ENCODE assay signal across 4 cellular contexts in genomic region chr3:2218826-2219225, GRCh38.
"Had no signal": no experiment of that assay in that cellular context is flagged by ENCODE, and none has a peak within 500 bp of the region (broad histone marks: within the 10 kb centered on the region; RNA-seq: fewer than 3 reads in every experiment).

No MANE protein-coding gene starts in this region.

- DNase-seq: H9, HCEC 1CT, IMR-90 had no signal

- H3K4me3 ChIP-seq: GM23338 had no signal

- H2AFZ ChIP-seq: GM23338 had no signal

- H3K4me1 Mint-ChIP-seq: GM23338, H9 had no signal

- H3K27ac Mint-ChIP-seq: GM23338, H9 had no signal

- H3K4me3 Mint-ChIP-seq: GM23338, H9 had no signal

- H3K4me2 ChIP-seq: GM23338 had no signal
